ENCODE assay signal across 17 cellular contexts in the genomic region with DNA sequence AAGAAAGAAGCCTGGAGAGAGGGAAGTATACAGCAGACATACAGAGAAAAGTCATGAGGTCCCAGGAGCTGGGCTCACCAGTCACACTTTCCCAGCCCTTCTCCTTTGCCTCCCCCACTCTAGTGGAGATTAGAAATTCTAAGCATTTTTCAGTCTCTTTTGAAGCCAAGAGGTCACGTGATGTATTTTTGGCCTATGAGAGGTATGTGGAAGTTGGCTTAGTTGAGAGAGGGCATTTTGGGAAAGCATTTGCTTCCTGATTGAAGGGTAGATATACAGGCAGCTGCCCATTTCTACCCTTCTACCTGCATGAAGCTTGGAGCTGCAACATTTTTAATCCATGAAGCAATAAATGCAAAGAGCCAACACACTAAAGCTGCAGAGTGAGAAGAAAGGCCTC.
"Had no signal": no experiment of that assay in that cellular context is flagged by ENCODE, and none has a peak within 500 bp of the region (broad histone marks: within the 10 kb centered on the region; RNA-seq: fewer than 3 reads in every experiment).

No MANE protein-coding gene starts in this region.

- H3K27ac ChIP-seq: brain microvascular endothelial cell, thyroid gland had no signal

- H3K4me3 ChIP-seq: thyroid gland had no signal

- H3K4me1 Mint-ChIP-seq: nephron had no signal

- H3K36me3 Mint-ChIP-seq: activated CD4-positive, alpha-beta memory T cell treated with anti-CD3 and anti-CD28 coated beads for 36 hours had no signal

- H3K27me3 ChIP-seq: brain microvascular endothelial cell, thyroid gland had no signal

- H3K36me3 ChIP-seq: brain microvascular endothelial cell, thyroid gland had no signal

- DNase-seq: activated B cell treated with CpG ODN at 0.5 μM for 24 hours; activated CD4-positive, alpha-beta memory T cell treated with anti-CD3 and anti-CD28 coated beads for 36 hours; activated CD4-positive, alpha-beta T cell treated with anti-CD3 and anti-CD28 coated beads for 4 hours; activated naive CD4-positive, alpha-beta T cell treated with Interleukin-2 at 50 U/mL for 16 hours; activated T-cell treated with anti-CD3 and anti-CD28 coated beads for 4 hours; aorta; brain microvascular endothelial cell; effector CD4-positive, alpha-beta T cell; stimulated activated CD4-positive, alpha-beta T cell treated with anti-CD3 and anti-CD28 coated beads, Interleukin-12 subunit alpha, Interleukin-12 subunit beta, amount 100 ng/mL, for 4 hours; stimulated activated CD4-positive, alpha-beta T cell treated with anti-CD3 and anti-CD28 coated beads, Interleukin-1b, Interleukin-23, amount 100 ng/mL, for 48 hours; stimulated activated CD8-positive, alpha-beta memory T cell treated with anti-CD3 and anti-CD28 coated beads, Interleukin-4, amount 100 ng/mL, for 48 hours; stimulated activated naive CD4-positive, alpha-beta T cell treated with Interleukin-2 at 50 U/mL for 16 hours; thyroid gland had no signal

- H3K9me3 Mint-ChIP-seq: activated B cell treated with CpG ODN at 0.5 μM for 24 hours; activated CD4-positive, alpha-beta memory T cell treated with anti-CD3 and anti-CD28 coated beads for 36 hours; activated T-helper 2 cell treated with anti-CD3 and anti-CD28 coated beads, Interferon-gamma antibody, Interleukin-2, Interleukin-4, amounts not matched to agents 10 μg/mL and 5 μg/mL and 100 μg/mL, durations not matched to agents 14 hours and 24 hours and 36 hours; nephron; T-helper 2 cell treated with Interferon-gamma antibody and Interleukin-4, amounts not matched to agents 5 μg/mL and 100 μg/mL, for 36 hours had no signal

- H3K4me3 Mint-ChIP-seq: activated B cell treated with CpG ODN at 0.5 μM for 24 hours; activated CD4-positive, alpha-beta memory T cell treated with anti-CD3 and anti-CD28 coated beads for 36 hours; nephron; T-helper 2 cell treated with Interferon-gamma antibody and Interleukin-4, amounts not matched to agents 5 μg/mL and 100 μg/mL, for 36 hours had no signal

- H3K27me3 Mint-ChIP-seq: activated B cell treated with CpG ODN at 0.5 μM for 24 hours; activated CD4-positive, alpha-beta memory T cell treated with anti-CD3 and anti-CD28 coated beads for 36 hours had no signal

- ATAC-seq: esophagus mucosa had no signal

- H3K9me3 ChIP-seq: thyroid gland had no signal

- H3K27ac Mint-ChIP-seq: activated B cell treated with CpG ODN at 0.5 μM for 24 hours; activated CD4-positive, alpha-beta memory T cell treated with anti-CD3 and anti-CD28 coated beads for 36 hours; activated T-helper 2 cell treated with anti-CD3 and anti-CD28 coated beads, Interferon-gamma antibody, Interleukin-2, Interleukin-4, amounts not matched to agents 10 μg/mL and 5 μg/mL and 100 μg/mL, durations not matched to agents 14 hours and 24 hours and 36 hours; nephron; T-helper 2 cell treated with Interferon-gamma antibody and Interleukin-4, amounts not matched to agents 5 μg/mL and 100 μg/mL, for 36 hours had no signal
